24 cellular contexts compared by ENCODE assay signal in the genomic region with DNA sequence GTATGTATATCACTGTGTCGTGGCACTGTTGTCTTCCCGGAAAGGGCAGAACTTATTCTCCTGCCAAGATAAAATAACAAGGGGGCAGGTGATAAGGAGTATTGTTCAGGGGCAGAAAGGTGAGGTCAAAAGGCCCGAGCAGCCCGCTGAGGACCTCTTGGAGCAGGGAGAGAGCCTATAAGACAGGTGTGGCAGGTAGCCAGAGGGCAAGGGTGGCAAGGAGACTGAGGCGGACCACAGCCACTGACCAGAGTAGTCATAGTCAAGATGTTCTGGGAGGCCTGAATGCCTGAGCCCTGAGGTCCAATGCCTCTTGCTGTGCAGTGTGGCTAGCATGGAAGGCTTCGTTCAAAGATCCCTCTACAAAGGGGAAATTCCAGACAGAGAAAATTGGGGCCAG. TPM values are rescaled to one million over a fixed set of nuclear protein-coding genes. Genes with fewer than 3 reads are reported as not detected.
"Had no signal": no experiment of that assay in that cellular context is flagged by ENCODE, and none has a peak within 500 bp of the region (broad histone marks: within the 10 kb centered on the region; RNA-seq: fewer than 3 reads in every experiment).

No MANE protein-coding gene starts in this region.

- H3K4me3 ChIP-seq: K562, SJSA1, SK-N-MC had no signal

- H3K36me3 ChIP-seq: SJSA1 had no signal

- H3K27ac ChIP-seq: HL-60, KMS-11, SJSA1, SK-N-MC had no signal

- H3K4me1 ChIP-seq: SJSA1 had no signal

- H3K27ac Mint-ChIP-seq: IgD-negative memory B cell had no signal

- H3K4me3 Mint-ChIP-seq: IgD-negative memory B cell had no signal

- H3K9me3 ChIP-seq: SJSA1 had no signal

- H3K4me1 Mint-ChIP-seq: IgD-negative memory B cell had no signal

- DNase-seq: Kasumi-1, MM.1S, NCI-H1092 treated with DMSO at 0.1 percent for 48 hours, NCI-H1436, NCI-H187, NCI-H2029, NCI-H2081 treated with DMSO at 0.1 percent for 48 hours, NCI-H2171, NCI-H226, NCI-H446, NCI-H510A, NCI-H524 treated with DMSO at 0.1 percent for 48 hours, NCI-H69, NCI-H774, Right ventricle myocardium superior, RPMI8226, SIG-M5 had no signal

RNA-seq across cellular contexts. Expression of gene OTUD7A, which starts 12.4 kb away (rescaled TPM):
- total RNA-seq: M059J, SJSA1 had no signal
